In the genomic region with DNA sequence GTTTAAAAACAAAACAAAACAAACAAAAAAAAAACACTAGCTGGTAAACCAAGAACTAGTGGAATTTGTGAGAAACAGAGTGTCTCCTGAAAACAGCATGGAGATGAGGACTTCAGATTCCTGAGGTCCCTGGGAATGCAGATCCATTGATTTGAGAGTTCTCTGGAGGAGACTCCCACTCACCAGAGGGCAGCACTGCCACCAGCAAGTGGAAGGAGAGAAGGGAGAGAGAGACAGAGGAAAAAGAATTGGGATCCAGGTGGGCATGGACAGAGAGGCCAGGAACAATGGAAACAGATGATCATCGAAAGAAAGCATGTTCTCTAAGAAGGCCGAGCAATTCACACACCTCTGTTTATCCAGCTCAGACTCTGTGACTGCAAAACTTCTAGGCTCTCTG, we compare ENCODE assay signal across 8 cellular contexts. TPM values are rescaled to one million over a fixed set of nuclear protein-coding genes. Genes with fewer than 3 reads are reported as not detected.
DNase-seq lines count a peak whose midpoint lies in the region; ATAC-seq and TF ChIP-seq lines count a peak whose summit lies in the region.

No MANE protein-coding gene starts in this region.

- 91% methylated on average over 2 of the region's 2 CpGs for WGBS in esophagus muscularis mucosa

- DNase-seq in NCI-H526 (lab: John Stamatoyannopoulos, UW) (peak; percentile 51 to 70), NCI-H526 treated with DMSO at 0.1 percent for 48 hours (lab: John Stamatoyannopoulos, UW) (no peak), esophagus muscularis mucosa (ENCODE audit: extremely low spot score) (no peak), gastrocnemius medialis (no peak), NCI-H1436 treated with DMSO at 0.1 percent for 48 hours (lab: John Stamatoyannopoulos, UW) (no peak)
- DNase-seq in activated effector memory CD4-positive, alpha-beta T cell treated with Interleukin-2 at 50 U/mL for 16 hours: no peak

- ATAC-seq in gastrocnemius medialis (no peak), HG02870 (IDR thresholded peaks at IDR 0.05; ENCODE audit: unreplicated experiment) (no peak)

- no peaks in the 10 kb centered on the region for H3K79me2 ChIP-seq in OCI-LY3 (ENCODE audit: low read length)

- H3K4me3 ChIP-seq in OCI-LY3 (ENCODE audit: low read length) (no peak overlapping the region), esophagus muscularis mucosa (no peak overlapping the region), gastrocnemius medialis (no peak overlapping the region)

- H3K9me3 ChIP-seq in OCI-LY3 (ENCODE audit: insufficient read depth, low read length) (no peaks in the 10 kb centered on the region), esophagus muscularis mucosa (no peaks in the 10 kb centered on the region), gastrocnemius medialis (no peaks in the 10 kb centered on the region)

- H3K36me3 ChIP-seq in OCI-LY3 (replicated peaks; ENCODE audit: low read depth, low read length) (no peaks in the 10 kb centered on the region), esophagus muscularis mucosa (no peaks in the 10 kb centered on the region), gastrocnemius medialis (no peaks in the 10 kb centered on the region)

- intact Hi-C loops in esophagus muscularis mucosa (cut with DNase I): no loop called here
- intact Hi-C loops in gastrocnemius medialis (cut with DNase I; ENCODE audit: low total_unique reads): no loop called here

- TF ChIP-seq CTCF in OCI-LY3 (IDR thresholded peaks at IDR 0.05; ENCODE audit: low read depth, low read length): peak; percentile 66
- peak in 2 of 3 experiments; percentile 11 to 25 for TF ChIP-seq CTCF in esophagus muscularis mucosa (IDR thresholded peaks at IDR 0.05)
- TF ChIP-seq CTCF in gastrocnemius medialis (IDR thresholded peaks at IDR 0.05 in 4 of 5, conservative IDR thresholded peaks at IDR 0.05 in 1 of 5): peak in 1 of 5 experiments; percentile 14

- H2AFZ ChIP-seq in OCI-LY3 (ENCODE audit: low read depth, low read length): no peak overlapping the region

- H3K27me3 ChIP-seq in OCI-LY3 (ENCODE audit: low read depth, low read length): no peaks in the 10 kb centered on the region
- H3K27me3 ChIP-seq in esophagus muscularis mucosa: peaks cover 0 to 5% (median 0%) of the 10 kb centered on the region in 4 donors
- H3K27me3 ChIP-seq in gastrocnemius medialis: no peaks in the 10 kb centered on the region

- in situ Hi-C loops in gastrocnemius medialis (cut with MboI; ENCODE audit: low sequenced_read_pairs in 4 of 4): no loop called here

- TF ChIP-seq POLR2A in esophagus muscularis mucosa (IDR thresholded peaks at IDR 0.05; ENCODE audit: low read depth) (no peak), gastrocnemius medialis (IDR thresholded peaks at IDR 0.05) (no peak)

- H4K20me1 ChIP-seq in OCI-LY3 (ENCODE audit: insufficient read depth, low read length): no peaks in the 10 kb centered on the region

- H3K27ac ChIP-seq in OCI-LY3 (ENCODE audit: low read length) (no peak overlapping the region), esophagus muscularis mucosa (replicated peaks in 1 of 4) (no peak overlapping the region), gastrocnemius medialis (peak overlapping the region in 3 of 4 donors; percentile 7 to 53 (median 14))

- peaks cover 51% of the 10 kb centered on the region for H3K4me1 ChIP-seq in OCI-LY3 (ENCODE audit: low read length)
- H3K4me1 ChIP-seq in esophagus muscularis mucosa: peaks cover 3 to 15% (median 11%) of the 10 kb centered on the region in 4 donors
- H3K4me1 ChIP-seq in gastrocnemius medialis: no peaks in the 10 kb centered on the region

- no peak overlapping the region for H3K9ac ChIP-seq in OCI-LY3 (ENCODE audit: low read length)

- H3K4me2 ChIP-seq in OCI-LY3 (ENCODE audit: low read length): no peak overlapping the region

- no peak for TF ChIP-seq EP300 in esophagus muscularis mucosa (IDR thresholded peaks at IDR 0.05)

RNA-seq across cellular contexts. Expression of a gene that starts 31.8 kb away (rescaled TPM):
- total RNA-seq in esophagus muscularis mucosa: 10 to 100 TPM; 39.5 to 74.4 (median 59.7) TPM
- total RNA-seq in gastrocnemius medialis: 10 to 100 TPM; 16.8 to 24.9 (median 21.8) TPM

Comparison
In these comparisons a context has a peak if more than half of its experiments do, and no peak if none do; other contexts are left out.
1. DNase-seq: peak in NCI-H526 (2 of 2); none in NCI-H526 treated with DMSO at 0.1 percent for 48 hours (single experiment), esophagus muscularis mucosa (single experiment), gastrocnemius medialis (0 of 2), activated effector memory CD4-positive, alpha-beta T cell treated with Interleukin-2 at 50 U/mL for 16 hours (single experiment) and NCI-H1436 treated with DMSO at 0.1 percent for 48 hours (single experiment).
2. H3K27ac ChIP-seq: peak in gastrocnemius medialis (3 of 4); none in OCI-LY3 (single experiment) and esophagus muscularis mucosa (0 of 4).